ENCODE assay signal across 10 cellular contexts in the genomic region with DNA sequence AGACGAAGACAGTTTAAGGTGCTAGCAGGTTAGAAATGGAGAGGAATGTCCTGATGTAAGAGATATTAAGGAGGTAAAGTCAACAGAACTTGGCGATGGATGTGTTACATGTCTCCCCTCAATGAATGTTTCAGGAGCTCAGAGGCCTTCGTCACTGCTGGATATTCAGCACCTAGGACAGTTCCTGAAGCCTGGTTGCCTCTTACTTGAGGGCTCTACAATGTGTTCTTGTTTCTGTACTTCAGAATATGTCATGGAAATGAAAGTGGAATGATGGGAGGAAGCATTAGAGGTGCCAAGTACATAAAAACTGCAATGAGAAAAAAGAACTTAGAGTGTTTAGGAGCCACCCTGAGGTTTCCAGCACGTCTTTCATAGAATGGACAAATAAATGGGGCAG. TPM values are rescaled to one million over a fixed set of nuclear protein-coding genes. Genes with fewer than 3 reads are reported as not detected.
DNase-seq lines count a peak whose midpoint lies in the region; ATAC-seq and TF ChIP-seq lines count a peak whose summit lies in the region.
"Had no signal": no experiment of that assay in that cellular context is flagged by ENCODE, and none has a peak within 500 bp of the region (broad histone marks: within the 10 kb centered on the region; RNA-seq: fewer than 3 reads in every experiment).

No MANE protein-coding gene starts in this region.

- no peaks in the 10 kb centered on the region for H3K9me3 ChIP-seq in Peyer's patch
- H3K9me3 ChIP-seq: heart left ventricle had no signal

- H3K27ac ChIP-seq in Peyer's patch = no peak overlapping the region
- H3K27ac ChIP-seq: heart left ventricle had no signal

- no peak for TF ChIP-seq POLR2A in Peyer's patch (IDR thresholded peaks at IDR 0.05)

- no peak for TF ChIP-seq CTCF in Peyer's patch (IDR thresholded peaks at IDR 0.05)

- no peaks in the 10 kb centered on the region for H3K36me3 ChIP-seq in Peyer's patch
- H3K36me3 ChIP-seq: heart left ventricle had no signal

- no peaks in the 10 kb centered on the region for H3K27me3 ChIP-seq in Peyer's patch

- no peak overlapping the region for H3K4me3 ChIP-seq in Peyer's patch
- H3K4me3 ChIP-seq: heart left ventricle had no signal

- H3K4me1 ChIP-seq in Peyer's patch = no peaks in the 10 kb centered on the region
- H3K4me1 ChIP-seq: heart left ventricle had no signal

- ATAC-seq in HG02763 (IDR thresholded peaks at IDR 0.05; ENCODE audit: unreplicated experiment) = no peak
- ATAC-seq: heart left ventricle had no signal

- DNase-seq in EH (ENCODE audit: low read depth) = peak; percentile 22
- DNase-seq in KG1 (lab: John Stamatoyannopoulos, UW) = peak; percentile 25
- peak; percentile 5 for DNase-seq in amniotic epithelial cell (ENCODE audit: low read depth)
- peak; percentile 3 for DNase-seq in kidney glomerular epithelial cell (lab: John Stamatoyannopoulos, UW)
- DNase-seq in Peyer's patch = no peak
- no peak for DNase-seq in NCI-H1436 treated with DMSO at 0.1 percent for 48 hours (lab: John Stamatoyannopoulos, UW)
- no peak for DNase-seq in NCI-H1694 (lab: John Stamatoyannopoulos, UW)
- DNase-seq: posterior cingulate gyrus had no signal

RNA-seq across cellular contexts. Expression of a gene that starts 17.7 kb away (rescaled TPM):
- total RNA-seq in Peyer's patch = 1 to 10 TPM in 1 of 4 donors, under 1 TPM in 1, not detected in 2; 0.19 to 4.1 TPM

Comparison
In these comparisons a context has a peak if more than half of its experiments do, and no peak if none do; other contexts are left out.
1. DNase-seq: peak in EH (single experiment), KG1 (single experiment), amniotic epithelial cell (single experiment) and kidney glomerular epithelial cell (single experiment); none in Peyer's patch (0 of 3), NCI-H1436 treated with DMSO at 0.1 percent for 48 hours (single experiment) and NCI-H1694 (single experiment).